Comparison of ENCODE assay signal across 1 cellular context in genomic region chr11:86291466-86292262, GRCh38.
TF ChIP-seq lines count a peak whose summit lies in the region.

No MANE protein-coding gene starts in this region.

TF ChIP-seq in K562, 482 proteins besides CTCF, POLR2A, EP300 and RAD21 (continued from another document and continues in another):
- TF ChIP-seq CREB5 (CRISPR knock-in tag; IDR thresholded peaks at IDR 0.05) (no peak), CBX8 (IDR thresholded peaks at IDR 0.05; ENCODE audit: borderline replicate concordance, extremely low read depth, low read depth, low read length, poor library complexity, severe bottlenecking) (no peak), CLOCK (CRISPR knock-in tag; IDR thresholded peaks at IDR 0.05; ENCODE audit: borderline replicate concordance) (no peak), ZNF589 (CRISPR knock-in tag; IDR thresholded peaks at IDR 0.05; ENCODE audit: low read depth) (no peak), XRCC5 (IDR thresholded peaks at IDR 0.05; ENCODE audit: low read depth, low read length) (0 out of 2 replicates have a peak, but pooled peaks have one; percentile 30), ZC3H11A (IDR thresholded peaks at IDR 0.05; ENCODE audit: low read depth, low read length) (no peak), CBX1 (IDR thresholded peaks at IDR 0.05; ENCODE audit: low read depth) (no peak), SIRT6 (IDR thresholded peaks at IDR 0.05; ENCODE audit: low read depth, low read length) (no peak), ZNF133 (CRISPR knock-in tag; IDR thresholded peaks at IDR 0.05) (no peak), CTBP1 (IDR thresholded peaks at IDR 0.05; ENCODE audit: borderline replicate concordance) (peak; percentile 13; the same call in 1 of the 2 replicates), NBN (IDR thresholded peaks at IDR 0.05; ENCODE audit: low read depth) (peak; percentile 54; the same call in 1 of the 2 replicates), MTA1 (IDR thresholded peaks at IDR 0.05; ENCODE audit: borderline replicate concordance) (no peak), MTA2 (IDR thresholded peaks at IDR 0.05; ENCODE audit: low read depth) (no peak), FOXK2 (conservative IDR thresholded peaks at IDR 0.05 in 1 of 2, IDR thresholded peaks at IDR 0.05 in 1 of 2; ENCODE audit: low read depth in 2 of 2) (peak in 1 of 2 experiments; percentile 18; a peak in 1 of 4 replicates), ZNF124 (CRISPR knock-in tag; IDR thresholded peaks at IDR 0.05) (no peak), TGIF2 (CRISPR knock-in tag; IDR thresholded peaks at IDR 0.05) (no peak), NFRKB (IDR thresholded peaks at IDR 0.05; ENCODE audit: low read depth) (no peak), ARID2 (IDR thresholded peaks at IDR 0.05) (peak; percentile 86), RBM17 (IDR thresholded peaks at IDR 0.05; ENCODE audit: borderline replicate concordance, low read depth, low read length) (no peak), ZNF609 (CRISPR knock-in tag; IDR thresholded peaks at IDR 0.05; ENCODE audit: borderline replicate concordance) (no peak), ZBTB2 (IDR thresholded peaks at IDR 0.05) (no peak), ZNF436 (CRISPR knock-in tag; IDR thresholded peaks at IDR 0.05) (no peak), ZFP30 (CRISPR knock-in tag; IDR thresholded peaks at IDR 0.05; ENCODE audit: borderline replicate concordance) (no peak), ATF6 (CRISPR knock-in tag; IDR thresholded peaks at IDR 0.05) (no peak), TCFL5 (CRISPR knock-in tag; conservative IDR thresholded peaks at IDR 0.05) (no peak), SMAD1 (IDR thresholded peaks at IDR 0.05; ENCODE audit: low read depth, low read length, partially characterized antibody) (no peak), SMC3 (conservative IDR thresholded peaks at IDR 0.05; ENCODE audit: insufficient read depth, low read depth, low read length) (peak; percentile 64), HIVEP1 (CRISPR knock-in tag; IDR thresholded peaks at IDR 0.05) (no peak), SRSF9 (IDR thresholded peaks at IDR 0.05; ENCODE audit: borderline replicate concordance, low read depth, low read length) (no peak), ZNF398 (CRISPR knock-in tag; IDR thresholded peaks at IDR 0.05) (no peak), ZNF444 (CRISPR knock-in tag; IDR thresholded peaks at IDR 0.05) (no peak), ZFX (CRISPR knock-in tag; IDR thresholded peaks at IDR 0.05) (no peak), SNRNP70 (optimal IDR thresholded peaks at IDR 0.05; ENCODE audit: low read depth, low read length) (no peak), ARID4B (CRISPR knock-in tag; IDR thresholded peaks at IDR 0.05) (no peak), CTCFL (IDR thresholded peaks at IDR 0.05; ENCODE audit: borderline replicate concordance, insufficient read depth, low read depth, low read length, poor library complexity, severe bottlenecking) (no peak), PKNOX1 (IDR thresholded peaks at IDR 0.05) (no peak), CC2D1A (IDR thresholded peaks at IDR 0.05) (peak; percentile 87), ZZZ3 (IDR thresholded peaks at IDR 0.05) (no peak), NFIX (CRISPR knock-in tag; IDR thresholded peaks at IDR 0.05; ENCODE audit: low read depth) (no peak)
